Comparison of ENCODE assay signal across 10 cellular contexts in the genomic region with DNA sequence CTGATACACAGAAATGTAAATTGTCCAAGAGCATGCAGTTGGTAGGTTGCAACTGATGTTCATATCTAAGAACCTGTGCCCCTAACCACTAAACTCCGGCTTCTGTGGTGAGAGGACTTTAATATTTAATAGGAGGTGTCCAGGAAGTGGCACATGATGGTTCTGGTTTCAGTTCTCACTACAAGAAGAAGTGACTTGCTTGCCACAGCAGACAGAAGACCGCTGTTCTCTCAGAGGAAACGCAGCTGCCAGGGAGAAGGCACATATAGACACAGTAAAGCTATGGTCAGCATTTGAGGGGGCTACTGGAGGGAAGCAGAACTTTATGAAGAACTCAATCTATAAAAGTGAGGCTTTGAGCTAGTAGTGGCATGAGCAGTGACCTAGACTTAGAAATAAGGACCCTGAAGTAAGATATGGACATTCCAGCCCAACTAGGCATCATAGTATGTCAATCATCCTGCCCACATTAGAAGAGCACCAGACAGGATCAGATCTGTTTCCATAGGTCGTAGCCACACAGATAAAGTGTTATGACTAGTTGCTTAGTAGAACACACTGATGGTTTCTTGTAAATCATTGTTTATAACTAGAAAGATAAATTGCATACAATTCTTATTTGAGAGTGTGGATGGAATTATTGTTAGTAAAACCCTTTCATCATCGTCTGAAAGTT. TPM values are rescaled to one million over a fixed set of nuclear protein-coding genes. Genes with fewer than 3 reads are reported as not detected.
DNase-seq lines count a peak whose midpoint lies in the region; ATAC-seq and TF ChIP-seq lines count a peak whose summit lies in the region.
"Had no signal": no experiment of that assay in that cellular context is flagged by ENCODE, and none has a peak within 500 bp of the region (broad histone marks: within the 10 kb centered on the region; RNA-seq: fewer than 3 reads in every experiment).

No MANE protein-coding gene starts in this region.

- DNase-seq in NOMO-1 treated with DMSO at 0.1 percent for 48 hours (lab: John Stamatoyannopoulos, UW; ENCODE audit: unreplicated experiment) (peak; percentile 100), putamen (ENCODE audit: low spot score) (peak; percentile 24), NCI-H1048 (lab: John Stamatoyannopoulos, UW) (no peak), progenitor cell of endocrine pancreas (ENCODE audit: low spot score, unreplicated experiment) (no peak), NCI-H146 (lab: John Stamatoyannopoulos, UW) (no peak), SHP77 treated with DMSO at 0.1 percent for 48 hours (lab: John Stamatoyannopoulos, UW) (no peak)
- DNase-seq: brain microvascular endothelial cell had no signal

- H3K27me3 Mint-ChIP-seq in progenitor cell of endocrine pancreas, result peaks cover 8% of the 10 kb centered on the region

- H3K9me3 Mint-ChIP-seq in progenitor cell of endocrine pancreas (ENCODE audit: low read depth), result peaks cover 4% of the 10 kb centered on the region

- H3K36me3 Mint-ChIP-seq in progenitor cell of endocrine pancreas (ENCODE audit: insufficient read depth), result peaks cover 3% of the 10 kb centered on the region

- no peak for TF ChIP-seq CTCF in progenitor cell of endocrine pancreas (IDR thresholded peaks at IDR 0.05; ENCODE audit: unreplicated experiment)

- peaks cover 3% of the 10 kb centered on the region for H3K4me1 Mint-ChIP-seq in progenitor cell of endocrine pancreas (ENCODE audit: low read depth)

- ATAC-seq in GM19324 (IDR thresholded peaks at IDR 0.05; ENCODE audit: low FRiP score, unreplicated experiment), result peak; percentile 100
- ATAC-seq in HG02970 (IDR thresholded peaks at IDR 0.05; ENCODE audit: low FRiP score, unreplicated experiment), result peak; percentile 94
- ATAC-seq: activated CD4-positive, CD25-positive, alpha-beta regulatory T cell treated with anti-CD3 and anti-CD28 coated beads, Interleukin-2, amount 50 U/mL, for 24 hours had no signal

- no peak overlapping the region for H3K4me3 Mint-ChIP-seq in progenitor cell of endocrine pancreas (ENCODE audit: low read depth)

- H3K27ac Mint-ChIP-seq in progenitor cell of endocrine pancreas, result no peak overlapping the region

RNA-seq across cellular contexts. Expression of a gene that starts 36.4 kb away (rescaled TPM):
- total RNA-seq in progenitor cell of endocrine pancreas, result 43.9 and 46.0 TPM in 2 replicates

Comparison
In these comparisons a context has a peak if more than half of its experiments do, and no peak if none do; other contexts are left out.
1. DNase-seq: peak in NOMO-1 treated with DMSO at 0.1 percent for 48 hours (single experiment) and putamen (single experiment); none in NCI-H1048 (single experiment), progenitor cell of endocrine pancreas (single experiment), NCI-H146 (single experiment) and SHP77 treated with DMSO at 0.1 percent for 48 hours (single experiment).